Comparison of ENCODE assay signal across 9 cellular contexts in genomic region chr19:3250675-3251074, GRCh38. TPM values are rescaled to one million over a fixed set of nuclear protein-coding genes. Genes with fewer than 3 reads are reported as not detected.
A peak's percentile ranks its signal among the peaks of the same experiment; 100 is the strongest.
DNase-seq lines count a peak whose midpoint lies in the region; ATAC-seq and TF ChIP-seq lines count a peak whose summit lies in the region.
"Had no signal": no experiment of that assay in that cellular context is flagged by ENCODE, and none has a peak within 500 bp of the region (broad histone marks: within the 10 kb centered on the region; RNA-seq: fewer than 3 reads in every experiment).

No MANE protein-coding gene starts in this region.

- no peaks in the 10 kb centered on the region for H3K27me3 ChIP-seq in AG04450 (ENCODE audit: control insufficient read depth, insufficient read depth, low read length)

- no peak overlapping the region for H3K4me3 Mint-ChIP-seq in HFFc6
- no peak overlapping the region for H3K4me3 Mint-ChIP-seq in activated CD8-positive, alpha-beta T cell treated with anti-CD3 and anti-CD28 coated beads, Interleukin-2, amount 10 ng/mL, durations not matched to agents 7 days and 5 days
- H3K4me3 Mint-ChIP-seq: activated naive CD8-positive, alpha-beta T cell had no signal

- CTCF ChIA-PET in AG04450 (lab: Charles Lee) = no interaction called here
- CTCF ChIA-PET in activated CD8-positive, alpha-beta T cell treated with anti-CD3 and anti-CD28 coated beads, Interleukin-2, amount 10 ng/mL, durations not matched to agents 7 days and 5 days (lab: Charles Lee) = interaction anchor here (0.7 kb wide), 1 partner anchor 246 kb away, joined by 3 read pairs; no protein-coding TSS in a partner anchor

- POLR2A ChIA-PET in AG04450 (lab: Yijun Ruan, JAX) = no interaction called here
- POLR2A ChIA-PET in activated CD8-positive, alpha-beta T cell treated with anti-CD3 and anti-CD28 coated beads, Interleukin-2, amount 10 ng/mL, durations not matched to agents 7 days and 5 days (lab: Charles Lee) = no interaction called here

- H3K27ac ChIP-seq in AG04450 (ENCODE audit: low read depth, low read length) = no peak overlapping the region

- H3K36me3 Mint-ChIP-seq in HFFc6 (ENCODE audit: low read depth) = peaks cover 6% of the 10 kb centered on the region; the same call in 1 of the 2 replicates
- no peaks in the 10 kb centered on the region for H3K36me3 Mint-ChIP-seq in activated CD8-positive, alpha-beta T cell treated with anti-CD3 and anti-CD28 coated beads, Interleukin-2, amount 10 ng/mL, durations not matched to agents 7 days and 5 days (ENCODE audit: low read depth)

- no peak overlapping the region for H3K4me3 ChIP-seq in AG04450 (ENCODE audit: low read depth, low read length)
- H3K4me3 ChIP-seq in fibroblast of villous mesenchyme (ENCODE audit: low read depth, low read length) = no peak overlapping the region

- ATAC-seq in activated CD8-positive, alpha-beta T cell treated with anti-CD3 and anti-CD28 coated beads, Interleukin-2, amount 10 ng/mL, durations not matched to agents 7 days and 5 days = peak; percentile 64

- no peaks in the 10 kb centered on the region for H3K4me1 Mint-ChIP-seq in HFFc6 (ENCODE audit: low read depth)
- H3K4me1 Mint-ChIP-seq in activated CD8-positive, alpha-beta T cell treated with anti-CD3 and anti-CD28 coated beads, Interleukin-2, amount 10 ng/mL, durations not matched to agents 7 days and 5 days (ENCODE audit: low read depth) = no peaks in the 10 kb centered on the region

- peaks cover 10% of the 10 kb centered on the region for H3K27me3 Mint-ChIP-seq in HFFc6 (ENCODE audit: insufficient read depth)
- H3K27me3 Mint-ChIP-seq in activated CD8-positive, alpha-beta T cell treated with anti-CD3 and anti-CD28 coated beads, Interleukin-2, amount 10 ng/mL, durations not matched to agents 7 days and 5 days (ENCODE audit: low read depth) = peaks cover 3% of the 10 kb centered on the region

- peaks cover 9% of the 10 kb centered on the region; the same call in 1 of the 2 replicates for H3K9me3 ChIP-seq in AG04450 (ENCODE audit: control insufficient read depth, insufficient read depth, low read length)

- no peak for DNase-seq in AG04450 (ENCODE audit: low read depth, low spot score)
- no peak for DNase-seq in HFFc6
- peak; percentile 48 for DNase-seq in activated CD8-positive, alpha-beta T cell treated with anti-CD3 and anti-CD28 coated beads, Interleukin-2, amount 10 ng/mL, durations not matched to agents 7 days and 5 days
- DNase-seq in fibroblast of villous mesenchyme (ENCODE audit: low read depth) = peak; percentile 10
- peak; percentile 69 for DNase-seq in stimulated activated CD8-positive, alpha-beta memory T cell treated with anti-CD3 and anti-CD28 coated beads, Interleukin-4, amount 100 ng/mL, for 48 hours
- no peak for DNase-seq in inferior parietal cortex (ENCODE audit: extremely low spot score)
- no peak for DNase-seq in NCI-H1417 (lab: John Stamatoyannopoulos, UW)
- no peak for DNase-seq in NCI-H1092 treated with DMSO at 0.1 percent for 48 hours (lab: John Stamatoyannopoulos, UW)

- peaks cover 21% of the 10 kb centered on the region for H3K9me3 Mint-ChIP-seq in HFFc6
- H3K9me3 Mint-ChIP-seq in activated CD8-positive, alpha-beta T cell treated with anti-CD3 and anti-CD28 coated beads, Interleukin-2, amount 10 ng/mL, durations not matched to agents 7 days and 5 days (ENCODE audit: insufficient read depth) = no peaks in the 10 kb centered on the region

- no peak overlapping the region for H3K27ac Mint-ChIP-seq in HFFc6
- no peak overlapping the region for H3K27ac Mint-ChIP-seq in activated CD8-positive, alpha-beta T cell treated with anti-CD3 and anti-CD28 coated beads, Interleukin-2, amount 10 ng/mL, durations not matched to agents 7 days and 5 days
- H3K27ac Mint-ChIP-seq: activated naive CD8-positive, alpha-beta T cell had no signal

- TF ChIP-seq CTCF in AG04450 (IDR thresholded peaks at IDR 0.05; ENCODE audit: low read depth, low read length) = peak; percentile 51
- peak; percentile 76 for TF ChIP-seq CTCF in HFFc6 (IDR thresholded peaks at IDR 0.05)
- peak; percentile 57 for TF ChIP-seq CTCF in fibroblast of villous mesenchyme (IDR thresholded peaks at IDR 0.05; ENCODE audit: insufficient read depth, low read depth, low read length)

RNA-seq across cellular contexts. Expression of gene CELF5, which starts 26.2 kb away (rescaled TPM):
- not detected in 2 replicates for polyA plus RNA-seq in AG04450 (2011; rRNA removed)
- polyA minus RNA-seq in AG04450 (2011; rRNA and poly(A)+ RNA removed) = not detected in 2 replicates
- under 1 TPM in 3 of 6 experiments, not detected in 3; 0.20 to 0.46 (median 0.30) TPM for total RNA-seq in HFFc6 (2021; fragmentation: NEBNext Ultra II Directional; extraction: Animal tissue kit (Norgen Biotek cat#: 25700))
- under 1 TPM; 0.55 to 0.61 TPM for total RNA-seq in activated CD8-positive, alpha-beta T cell treated with anti-CD3 and anti-CD28 coated beads, Interleukin-2, amount 10 ng/mL, durations not matched to agents 7 days and 5 days
- total RNA-seq in fibroblast of villous mesenchyme = under 0.01 TPM in 1 of 2 replicates, not detected in the other

Comparison
In these comparisons a context has a peak if more than half of its experiments do, and no peak if none do; other contexts are left out.
1. DNase-seq: peak in activated CD8-positive, alpha-beta T cell treated with anti-CD3 and anti-CD28 coated beads, Interleukin-2, amount 10 ng/mL, durations not matched to agents 7 days and 5 days (single experiment), fibroblast of villous mesenchyme (single experiment) and stimulated activated CD8-positive, alpha-beta memory T cell treated with anti-CD3 and anti-CD28 coated beads, Interleukin-4, amount 100 ng/mL, for 48 hours (single experiment); none in AG04450 (single experiment), HFFc6 (single experiment), inferior parietal cortex (single experiment), NCI-H1417 (0 of 3) and NCI-H1092 treated with DMSO at 0.1 percent for 48 hours (single experiment).
2. Peak in every context shown above with its lines, with median percentiles within 50 percentile points of each other: CTCF ChIP-seq.